8 cellular contexts compared by ENCODE assay signal in genomic region chr4:83582289-83582756, GRCh38. TPM values are rescaled to one million over a fixed set of nuclear protein-coding genes. Genes with fewer than 3 reads are reported as not detected.
DNase-seq lines count a peak whose midpoint lies in the region; ATAC-seq and TF ChIP-seq lines count a peak whose summit lies in the region.

No MANE protein-coding gene starts in this region.

- no peaks in the 10 kb centered on the region for H3K4me1 Mint-ChIP-seq in type B pancreatic cell (ENCODE audit: unreplicated experiment)

- DNase-seq in EL (peak; percentile 21), NCI-H1436 (lab: John Stamatoyannopoulos, UW) (peak; percentile 30), colonic mucosa (peak; percentile 81), ovary (peak in 3 of 5 donors; percentile 27 to 41 (median 28)), type B pancreatic cell (ENCODE audit: extremely low spot score, unreplicated experiment) (no peak), D341Med (ENCODE audit: low spot score) (no peak)

- H3K4me1 ChIP-seq in colonic mucosa (peaks cover 6% of the 10 kb centered on the region), ovary (ENCODE audit: insufficient read depth) (peaks cover 3% of the 10 kb centered on the region)

- 52 to 64% (median 57%) methylated on average over 7 of the region's 7 CpGs for WGBS in ovary, 3 donors

- no peaks in the 10 kb centered on the region for H3K9me3 ChIP-seq in colonic mucosa
- no peaks in the 10 kb centered on the region for H3K9me3 ChIP-seq in ovary

- no peak for TF ChIP-seq CTCF in colonic mucosa (IDR thresholded peaks at IDR 0.05)
- no peak for TF ChIP-seq CTCF in ovary (IDR thresholded peaks at IDR 0.05)
- no peak for TF ChIP-seq CTCF in type B pancreatic cell (conservative IDR thresholded peaks at IDR 0.05)

- H3K27ac ChIP-seq in colonic mucosa (peak overlapping the region; percentile 24), ovary (peak overlapping the region in 1 of 2 donors; percentile 13)

- H3K36me3 ChIP-seq in colonic mucosa: no peaks in the 10 kb centered on the region
- no peaks in the 10 kb centered on the region for H3K36me3 ChIP-seq in ovary

- H3K4me3 Mint-ChIP-seq in type B pancreatic cell: no peak overlapping the region

- no peaks in the 10 kb centered on the region for H3K9me3 Mint-ChIP-seq in type B pancreatic cell

- H3K4me3 ChIP-seq in colonic mucosa: no peak overlapping the region
- H3K4me3 ChIP-seq in ovary: no peak overlapping the region

- no peak for TF ChIP-seq EP300 in ovary (IDR thresholded peaks at IDR 0.05)

- H3K27ac Mint-ChIP-seq in type B pancreatic cell: no peak overlapping the region

- H3K27me3 ChIP-seq in colonic mucosa (no peaks in the 10 kb centered on the region), ovary (no peaks in the 10 kb centered on the region)

- no peak for TF ChIP-seq POLR2A in ovary (IDR thresholded peaks at IDR 0.05)

- H3K9ac ChIP-seq in colonic mucosa (ENCODE audit: low read depth in 2 of 2, low read length in 2 of 2): no peak overlapping the region

- peaks cover 3% of the 10 kb centered on the region for H3K36me3 Mint-ChIP-seq in type B pancreatic cell

- ATAC-seq in GM21619 (IDR thresholded peaks at IDR 0.05; ENCODE audit: unreplicated experiment) (peak; percentile 61), HG03342 (IDR thresholded peaks at IDR 0.05; ENCODE audit: unreplicated experiment) (no peak)

- intact Hi-C loops in colonic mucosa (cut with DNase I) (loop anchor here (5.0 kb wide), 1 partner anchor 45 kb away; the partner anchor contains the start of gene GPAT3), ovary (cut with DNase I) (no loop called here)

- H3K27me3 Mint-ChIP-seq in type B pancreatic cell: no peaks in the 10 kb centered on the region

RNA-seq across cellular contexts. Expression of gene GPAT3, which starts 46.4 kb away (rescaled TPM):
- total RNA-seq in colonic mucosa (10 to 100 TPM; 23.5 to 24.3 TPM), ovary (10 to 100 TPM in 6 of 7 donors, 1 to 10 TPM in 1; 9.0 to 23.1 (median 14.9) TPM), type B pancreatic cell (ENCODE audit: low replicate concordance) (11.3 and 53.7 TPM in 2 replicates)
- 10 to 100 TPM; 13.6 to 23.2 TPM for polyA plus RNA-seq in ovary

Comparison
In these comparisons a context has a peak if more than half of its experiments do, and no peak if none do; other contexts are left out.
1. DNase-seq: peak in EL (single experiment), NCI-H1436 (single experiment), colonic mucosa (single experiment) and ovary (3 of 5); none in type B pancreatic cell (single experiment) and D341Med (single experiment).